ENCODE assay signal across 1 cellular context in the genomic region with DNA sequence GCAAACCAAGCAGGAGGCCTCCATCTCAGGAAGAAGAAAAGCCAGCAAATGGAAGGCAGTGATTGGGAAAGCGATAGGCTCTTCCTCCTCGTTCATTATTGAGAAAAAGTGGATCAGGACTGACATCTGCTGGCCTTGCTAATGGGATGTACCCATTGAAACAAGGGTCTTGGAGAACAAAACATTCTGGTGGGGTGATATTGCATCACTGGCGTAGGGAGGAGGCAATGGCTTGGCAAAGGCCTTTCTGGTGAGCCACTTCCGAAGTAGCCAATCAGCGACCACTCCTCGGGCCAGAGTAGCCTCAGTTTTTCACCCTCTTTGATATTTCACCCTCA.
TF ChIP-seq lines count a peak whose summit lies in the region.

No MANE protein-coding gene starts in this region.

TF ChIP-seq in GM12878, 131 proteins besides CTCF, POLR2A, EP300 and RAD21 (continued from another document):
- TF ChIP-seq, protein P1, sequence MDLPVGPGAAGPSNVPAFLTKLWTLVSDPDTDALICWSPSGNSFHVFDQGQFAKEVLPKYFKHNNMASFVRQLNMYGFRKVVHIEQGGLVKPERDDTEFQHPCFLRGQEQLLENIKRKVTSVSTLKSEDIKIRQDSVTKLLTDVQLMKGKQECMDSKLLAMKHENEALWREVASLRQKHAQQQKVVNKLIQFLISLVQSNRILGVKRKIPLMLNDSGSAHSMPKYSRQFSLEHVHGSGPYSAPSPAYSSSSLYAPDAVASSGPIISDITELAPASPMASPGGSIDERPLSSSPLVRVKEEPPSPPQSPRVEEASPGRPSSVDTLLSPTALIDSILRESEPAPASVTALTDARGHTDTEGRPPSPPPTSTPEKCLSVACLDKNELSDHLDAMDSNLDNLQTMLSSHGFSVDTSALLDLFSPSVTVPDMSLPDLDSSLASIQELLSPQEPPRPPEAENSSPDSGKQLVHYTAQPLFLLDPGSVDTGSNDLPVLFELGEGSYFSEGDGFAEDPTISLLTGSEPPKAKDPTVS (IDR thresholded peaks at IDR 0.05; ENCODE audit: low read depth, low read length), result no peak
- TF ChIP-seq KAT2A (conservative IDR thresholded peaks at IDR 0.05; ENCODE audit: control insufficient read depth, low read depth, low read length) (no peak), JUNB (IDR thresholded peaks at IDR 0.05) (no peak), MEF2B (IDR thresholded peaks at IDR 0.05; ENCODE audit: partially characterized antibody, poor library complexity, severe bottlenecking) (no peak), ASH2L (IDR thresholded peaks at IDR 0.05; ENCODE audit: borderline replicate concordance, low read depth) (no peak), NR2F1 (conservative IDR thresholded peaks at IDR 0.05) (no peak), FOS (IDR thresholded peaks at IDR 0.05; ENCODE audit: borderline replicate concordance, extremely low read depth, insufficient read length) (no peak), BACH1 (IDR thresholded peaks at IDR 0.05; ENCODE audit: borderline replicate concordance) (no peak), WRNIP1 (IDR thresholded peaks at IDR 0.05; ENCODE audit: borderline replicate concordance, low read depth, low read length) (no peak), BCL11A (IDR thresholded peaks at IDR 0.05; ENCODE audit: low read depth, low read length) (no peak)
- TF ChIP-seq, protein P2, sequence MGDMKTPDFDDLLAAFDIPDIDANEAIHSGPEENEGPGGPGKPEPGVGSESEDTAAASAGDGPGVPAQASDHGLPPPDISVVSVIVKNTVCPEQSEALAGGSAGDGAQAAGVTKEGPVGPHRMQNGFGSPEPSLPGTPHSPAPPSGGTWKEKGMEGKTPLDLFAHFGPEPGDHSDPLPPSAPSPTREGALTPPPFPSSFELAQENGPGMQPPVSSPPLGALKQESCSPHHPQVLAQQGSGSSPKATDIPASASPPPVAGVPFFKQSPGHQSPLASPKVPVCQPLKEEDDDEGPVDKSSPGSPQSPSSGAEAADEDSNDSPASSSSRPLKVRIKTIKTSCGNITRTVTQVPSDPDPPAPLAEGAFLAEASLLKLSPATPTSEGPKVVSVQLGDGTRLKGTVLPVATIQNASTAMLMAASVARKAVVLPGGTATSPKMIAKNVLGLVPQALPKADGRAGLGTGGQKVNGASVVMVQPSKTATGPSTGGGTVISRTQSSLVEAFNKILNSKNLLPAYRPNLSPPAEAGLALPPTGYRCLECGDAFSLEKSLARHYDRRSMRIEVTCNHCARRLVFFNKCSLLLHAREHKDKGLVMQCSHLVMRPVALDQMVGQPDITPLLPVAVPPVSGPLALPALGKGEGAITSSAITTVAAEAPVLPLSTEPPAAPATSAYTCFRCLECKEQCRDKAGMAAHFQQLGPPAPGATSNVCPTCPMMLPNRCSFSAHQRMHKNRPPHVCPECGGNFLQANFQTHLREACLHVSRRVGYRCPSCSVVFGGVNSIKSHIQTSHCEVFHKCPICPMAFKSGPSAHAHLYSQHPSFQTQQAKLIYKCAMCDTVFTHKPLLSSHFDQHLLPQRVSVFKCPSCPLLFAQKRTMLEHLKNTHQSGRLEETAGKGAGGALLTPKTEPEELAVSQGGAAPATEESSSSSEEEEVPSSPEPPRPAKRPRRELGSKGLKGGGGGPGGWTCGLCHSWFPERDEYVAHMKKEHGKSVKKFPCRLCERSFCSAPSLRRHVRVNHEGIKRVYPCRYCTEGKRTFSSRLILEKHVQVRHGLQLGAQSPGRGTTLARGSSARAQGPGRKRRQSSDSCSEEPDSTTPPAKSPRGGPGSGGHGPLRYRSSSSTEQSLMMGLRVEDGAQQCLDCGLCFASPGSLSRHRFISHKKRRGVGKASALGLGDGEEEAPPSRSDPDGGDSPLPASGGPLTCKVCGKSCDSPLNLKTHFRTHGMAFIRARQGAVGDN (IDR thresholded peaks at IDR 0.05), result no peak
